Comparison of ENCODE assay signal across 8 cellular contexts in the genomic region with DNA sequence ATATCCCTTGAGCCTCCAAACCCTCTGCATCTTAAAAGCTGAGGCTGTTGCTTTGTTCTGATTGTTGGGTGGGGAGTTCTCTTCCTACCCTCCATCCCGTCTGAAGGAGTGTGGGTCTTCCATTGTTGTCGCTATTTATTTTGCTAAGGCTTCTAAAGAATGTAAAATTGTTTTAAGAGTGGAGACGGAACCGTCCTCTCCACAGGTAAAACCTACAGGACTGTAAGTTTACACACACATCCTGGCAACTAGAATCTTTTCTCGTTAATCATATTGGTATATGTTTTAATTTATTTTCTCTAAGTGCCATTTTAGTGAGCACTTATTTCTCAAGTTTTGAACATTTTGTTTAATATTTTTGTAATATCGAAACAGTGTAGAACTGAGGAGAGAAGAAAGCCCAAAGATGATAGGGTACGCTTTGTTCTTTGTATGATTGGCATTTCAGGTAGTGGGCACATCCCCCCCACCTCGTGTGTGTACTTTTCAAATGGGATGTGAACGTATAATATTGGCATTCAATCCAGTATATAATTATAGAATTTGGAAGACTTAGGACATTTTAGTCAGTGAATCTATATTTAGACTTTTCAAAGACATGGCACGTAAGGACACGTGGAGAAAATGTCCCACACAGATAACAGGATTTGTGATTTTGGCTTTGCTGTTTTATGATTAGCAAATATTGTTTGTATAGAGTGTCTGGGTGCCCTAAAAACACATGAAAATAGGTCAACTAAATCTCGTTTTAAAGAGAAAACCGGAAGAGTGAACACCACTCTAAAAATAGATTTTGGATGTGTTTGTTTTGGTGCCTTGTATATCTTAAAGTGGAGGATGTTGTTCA. TPM values are rescaled to one million over a fixed set of nuclear protein-coding genes. Genes with fewer than 3 reads are reported as not detected.
A peak's percentile ranks its signal among the peaks of the same experiment; 100 is the strongest.
DNase-seq lines count a peak whose midpoint lies in the region; ATAC-seq and TF ChIP-seq lines count a peak whose summit lies in the region.

No MANE protein-coding gene starts in this region.

- H3K18ac ChIP-seq in trophoblast cell (ENCODE audit: low read length) = no peak overlapping the region

- no peak overlapping the region for H2BK12ac ChIP-seq in trophoblast cell (ENCODE audit: low read length)

- peak overlapping the region; percentile 96 for H3K9ac ChIP-seq in trophoblast cell (ENCODE audit: low read length)

- TF ChIP-seq CTCF in AG04450 (IDR thresholded peaks at IDR 0.05; ENCODE audit: low read depth, low read length) (no peak), RWPE1 (conservative IDR thresholded peaks at IDR 0.05; ENCODE audit: low read depth) (no peak), esophagus muscularis mucosa (IDR thresholded peaks at IDR 0.05) (no peak)

- H3K27me3 ChIP-seq in AG04450 (ENCODE audit: control insufficient read depth, insufficient read depth, low read length) (no peaks in the 10 kb centered on the region), esophagus muscularis mucosa (no peaks in the 10 kb centered on the region), trophoblast cell (ENCODE audit: insufficient read depth, low read length) (no peaks in the 10 kb centered on the region)

- H3K36me3 ChIP-seq in esophagus muscularis mucosa (no peaks in the 10 kb centered on the region), trophoblast cell (ENCODE audit: control insufficient read depth in 1 of 2, insufficient read depth in 2 of 2, low read length in 2 of 2) (no peaks in the 10 kb centered on the region)

- TF ChIP-seq POLR2A in esophagus muscularis mucosa (IDR thresholded peaks at IDR 0.05; ENCODE audit: low read depth) = no peak

- 3% methylated on average over 13 of the region's 13 CpGs for WGBS in esophagus muscularis mucosa
- WGBS in trophoblast cell (ENCODE audit: extremely low coverage, insufficient coverage, insufficient read length) = no CpG with 5 or more reads among the region's 13 CpGs

- H4K12ac ChIP-seq in trophoblast cell (ENCODE audit: low read depth, low read length) = no peak overlapping the region

- POLR2A ChIA-PET in AG04450 (lab: Yijun Ruan, JAX) (interaction anchor here (1.4 kb wide), 1 partner anchor 12 kb away, joined by 3 read pairs; no protein-coding TSS in a partner anchor), RWPE1 (lab: Yijun Ruan, JAX; ENCODE audit: low non-redundant PET) (no interaction called here)

- no peak overlapping the region for H2AFZ ChIP-seq in trophoblast cell (ENCODE audit: insufficient read depth, low read length, poor library complexity)

- H3K9me3 ChIP-seq in AG04450 (ENCODE audit: control insufficient read depth, insufficient read depth, low read length) (no peaks in the 10 kb centered on the region), esophagus muscularis mucosa (no peaks in the 10 kb centered on the region), trophoblast cell (ENCODE audit: insufficient read depth, low read depth, low read length) (no peaks in the 10 kb centered on the region)

- peak overlapping the region; percentile 91 for H3K4ac ChIP-seq in trophoblast cell (ENCODE audit: low read depth, low read length)

- ATAC-seq in GM21526 (IDR thresholded peaks at IDR 0.05; ENCODE audit: low FRiP score, unreplicated experiment) = peak; percentile 0
- ATAC-seq in HG02678 (IDR thresholded peaks at IDR 0.05; ENCODE audit: unreplicated experiment) = no peak

- no peak overlapping the region for H2BK120ac ChIP-seq in trophoblast cell (ENCODE audit: insufficient read depth, low read length, poor library complexity)

- H3K79me1 ChIP-seq in trophoblast cell (ENCODE audit: low read length) = peaks cover 12% of the 10 kb centered on the region

- no peak overlapping the region for H4K91ac ChIP-seq in trophoblast cell (ENCODE audit: low read depth, low read length)

- peaks cover 12% of the 10 kb centered on the region for H3K79me2 ChIP-seq in trophoblast cell (ENCODE audit: control insufficient read depth, insufficient read depth, low read length, poor library complexity)

- peak overlapping the region; percentile 90 for H3K14ac ChIP-seq in trophoblast cell (ENCODE audit: low read length)

- CTCF ChIA-PET in AG04450 (lab: Charles Lee) = interaction anchor here (1.7 to 2.9 kb wide), 2 partner anchors 24 to 34 kb away, joined by 8 to 10 read pairs; no protein-coding TSS in a partner anchor
- CTCF ChIA-PET in RWPE1 (lab: Yijun Ruan, JAX) = interaction anchor here (0.6 to 0.7 kb wide), 2 partner anchors 56 to 1744 kb away, joined by 3 read pairs; no protein-coding TSS in a partner anchor

- H3K27ac ChIP-seq in AG04450 (ENCODE audit: low read depth, low read length) = peak overlapping the region; percentile 95
- H3K27ac ChIP-seq in RWPE1 = peak overlapping the region; percentile 95
- peak overlapping the region; percentile 98 to 100 (median 99) for H3K27ac ChIP-seq in esophagus muscularis mucosa (replicated peaks in 1 of 4)
- peak overlapping the region; percentile 99 for H3K27ac ChIP-seq in trophoblast cell (ENCODE audit: low read depth, low read length)

- H3K4me1 ChIP-seq in esophagus muscularis mucosa = peaks cover 32 to 54% (median 41%) of the 10 kb centered on the region in 4 donors
- H3K4me1 ChIP-seq in trophoblast cell (ENCODE audit: control insufficient read depth in 1 of 2, insufficient read depth in 2 of 2, low read length in 2 of 2) = no peaks in the 10 kb centered on the region

- no peak overlapping the region for H2AK5ac ChIP-seq in trophoblast cell (ENCODE audit: low read length)

- H4K8ac ChIP-seq in trophoblast cell (ENCODE audit: low read depth, low read length) = peak overlapping the region; percentile 89

- peak overlapping the region; percentile 90 for H2BK5ac ChIP-seq in trophoblast cell (ENCODE audit: low read depth, low read length, poor library complexity)

- H3K4me3 ChIP-seq in AG04450 (ENCODE audit: low read depth, low read length) (peak overlapping the region; percentile 87), esophagus muscularis mucosa (peak overlapping the region; percentile 79 to 95 (median 90)), trophoblast cell (ENCODE audit: low read depth, low read length) (peak overlapping the region; percentile 100)

- no peak for DNase-seq in AG04450 (ENCODE audit: low read depth, low spot score)
- peak; percentile 11 for DNase-seq in RWPE1 (ENCODE audit: low spot score)
- DNase-seq in esophagus muscularis mucosa (ENCODE audit: extremely low spot score) = no peak
- DNase-seq in trophoblast cell = no peak
- no peak for DNase-seq in foreskin melanocyte
- no peak for DNase-seq in OCI-M2 (lab: John Stamatoyannopoulos, UW; ENCODE audit: unreplicated experiment)

- peak overlapping the region; percentile 69 for H3K4me2 ChIP-seq in trophoblast cell (ENCODE audit: low read length)

- H3K23ac ChIP-seq in trophoblast cell (ENCODE audit: low read length) = no peak overlapping the region

- intact Hi-C loops in esophagus muscularis mucosa (cut with DNase I) = no loop called here

- TF ChIP-seq EP300 in esophagus muscularis mucosa (IDR thresholded peaks at IDR 0.05) = no peak

RNA-seq across cellular contexts. Expression of gene RNF146, which starts 1.3 kb away (rescaled TPM):
- polyA plus RNA-seq in AG04450 (2011; rRNA removed) = 50.5 and 64.1 TPM in 2 replicates
- polyA minus RNA-seq in AG04450 (2011; rRNA and poly(A)+ RNA removed) = 26.2 and 38.8 TPM in 2 replicates
- total RNA-seq in esophagus muscularis mucosa = 10 to 100 TPM; 48.7 to 57.7 (median 54.8) TPM
- 21.8 and 22.3 TPM in 2 replicates for polyA plus RNA-seq in trophoblast cell (2013)
